ENCODE assay signal across 1 cellular context in the genomic region with DNA sequence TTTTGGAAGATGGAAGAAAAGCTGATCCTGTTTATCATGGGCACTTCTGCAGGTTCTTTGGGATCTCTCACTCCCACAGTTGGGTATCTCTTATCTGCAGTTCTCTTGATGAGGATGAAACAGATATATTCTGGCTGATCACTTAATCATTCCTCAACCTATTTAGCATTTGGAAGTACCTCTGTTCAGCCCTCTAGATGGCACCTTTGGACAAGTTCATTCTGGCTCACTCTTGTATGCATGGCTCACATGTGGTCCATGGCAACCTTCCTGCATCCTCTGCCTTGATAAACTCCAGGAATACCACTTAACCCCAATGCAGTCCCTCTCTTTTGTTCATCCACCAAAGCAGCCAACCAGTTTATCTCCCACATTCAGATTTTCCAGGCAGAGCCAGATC.
TF ChIP-seq lines count a peak whose summit lies in the region.

No MANE protein-coding gene starts in this region.

TF ChIP-seq in HepG2, 621 proteins besides CTCF, POLR2A, EP300 and RAD21 (continued from another document):
- TF ChIP-seq, protein P1, sequence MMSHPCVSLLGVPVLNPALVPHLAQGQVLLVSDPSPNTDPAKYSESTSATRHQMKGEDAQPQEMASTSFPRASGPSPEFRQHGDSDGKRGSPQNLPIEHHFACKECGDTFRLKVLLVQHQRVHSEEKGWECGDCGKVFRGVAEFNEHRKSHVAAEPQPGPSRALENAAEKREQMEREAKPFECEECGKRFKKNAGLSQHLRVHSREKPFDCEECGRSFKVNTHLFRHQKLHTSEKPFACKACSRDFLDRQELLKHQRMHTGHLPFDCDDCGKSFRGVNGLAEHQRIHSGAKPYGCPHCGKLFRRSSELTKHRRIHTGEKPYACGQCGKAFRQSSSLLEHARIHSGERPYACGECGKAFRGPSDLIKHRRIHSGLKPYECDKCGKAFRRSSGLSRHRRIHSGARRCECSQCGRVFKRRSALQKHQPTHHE (CRISPR knock-in tag; IDR thresholded peaks at IDR 0.05; ENCODE audit: borderline replicate concordance): no peak
- TF ChIP-seq, protein P2, sequence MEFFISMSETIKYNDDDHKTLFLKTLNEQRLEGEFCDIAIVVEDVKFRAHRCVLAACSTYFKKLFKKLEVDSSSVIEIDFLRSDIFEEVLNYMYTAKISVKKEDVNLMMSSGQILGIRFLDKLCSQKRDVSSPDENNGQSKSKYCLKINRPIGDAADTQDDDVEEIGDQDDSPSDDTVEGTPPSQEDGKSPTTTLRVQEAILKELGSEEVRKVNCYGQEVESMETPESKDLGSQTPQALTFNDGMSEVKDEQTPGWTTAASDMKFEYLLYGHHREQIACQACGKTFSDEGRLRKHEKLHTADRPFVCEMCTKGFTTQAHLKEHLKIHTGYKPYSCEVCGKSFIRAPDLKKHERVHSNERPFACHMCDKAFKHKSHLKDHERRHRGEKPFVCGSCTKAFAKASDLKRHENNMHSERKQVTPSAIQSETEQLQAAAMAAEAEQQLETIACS (CRISPR knock-in tag; IDR thresholded peaks at IDR 0.05): no peak
- no peak for TF ChIP-seq RORA (CRISPR knock-in tag; IDR thresholded peaks at IDR 0.05)
- TF ChIP-seq ZIK1 (CRISPR knock-in tag; IDR thresholded peaks at IDR 0.05; ENCODE audit: borderline replicate concordance, low read depth): no peak
- TF ChIP-seq ATF7 (IDR thresholded peaks at IDR 0.05): no peak
- TF ChIP-seq ATF7 (CRISPR knock-in tag; IDR thresholded peaks at IDR 0.05): no peak
- no peak for TF ChIP-seq ZNF550 (CRISPR knock-in tag; IDR thresholded peaks at IDR 0.05; ENCODE audit: borderline replicate concordance)
- no peak for TF ChIP-seq ELF1 (CRISPR knock-in tag; IDR thresholded peaks at IDR 0.05)
